ENCODE assay signal across 8 cellular contexts in the genomic region with DNA sequence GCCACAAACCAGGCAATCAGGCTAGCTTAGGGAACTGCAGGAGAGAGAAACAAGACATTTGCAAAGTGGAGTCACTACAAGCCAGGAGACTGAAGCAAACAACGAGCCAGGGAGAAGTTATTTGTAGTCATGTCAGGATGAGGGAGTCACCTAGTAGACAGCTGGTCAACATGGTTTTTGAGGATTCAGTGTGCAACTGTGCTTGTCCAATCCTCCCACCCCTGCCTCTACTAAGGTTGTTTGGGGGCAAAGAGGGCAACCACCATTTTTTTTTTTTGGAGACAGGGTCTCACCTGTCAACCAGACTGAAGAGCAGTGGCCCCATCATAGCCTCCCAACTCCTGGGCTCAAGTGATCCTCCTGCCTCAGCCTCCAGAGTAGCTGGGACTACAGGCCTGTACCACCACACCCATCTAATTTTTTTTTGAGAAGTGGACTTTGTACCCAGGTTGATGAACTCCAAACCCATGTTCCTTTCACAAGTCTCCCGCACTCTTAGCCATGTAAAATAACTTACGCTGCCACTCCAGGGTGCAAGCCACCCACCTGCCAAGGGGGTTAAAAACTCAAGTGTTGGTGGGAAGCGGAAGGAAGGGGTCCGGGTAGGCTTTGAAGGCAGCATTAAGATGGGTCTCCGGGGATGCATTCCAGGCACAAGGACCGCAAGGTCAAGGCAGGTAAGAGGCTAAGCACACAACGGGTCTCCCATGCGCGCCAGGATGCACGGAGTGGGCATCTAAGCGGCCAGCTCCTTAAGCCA. TPM values are rescaled to one million over a fixed set of nuclear protein-coding genes. Genes with fewer than 3 reads are reported as not detected.
DNase-seq lines count a peak whose midpoint lies in the region; ATAC-seq and TF ChIP-seq lines count a peak whose summit lies in the region.

No MANE protein-coding gene starts in this region.

- TF ChIP-seq CTCF in heart left ventricle (IDR thresholded peaks at IDR 0.05): no peak
- TF ChIP-seq CTCF in brain (conservative IDR thresholded peaks at IDR 0.05): no peak
- no peak for TF ChIP-seq CTCF in upper lobe of right lung (IDR thresholded peaks at IDR 0.05)
- no peak for TF ChIP-seq CTCF in GM13977 (IDR thresholded peaks at IDR 0.05; ENCODE audit: extremely low read depth, insufficient read depth, missing control alignments)

- peak overlapping the region; percentile 92 to 99 (median 96) for H3K4me3 Mint-ChIP-seq in brain

- peaks cover 18% of the 10 kb centered on the region for H3K79me1 ChIP-seq in mesendoderm (ENCODE audit: low read length)

- no peak overlapping the region for H3K18ac ChIP-seq in mesendoderm (ENCODE audit: low read length)

- H2AK5ac ChIP-seq in mesendoderm (ENCODE audit: low read length): peak overlapping the region; percentile 8

- WGBS in heart left ventricle, 4 donors: 11 to 16% (median 15%) methylated on average over 10 to 12 of the region's 12 CpGs
- no CpG with 5 or more reads among the region's 12 CpGs for WGBS in mesendoderm (ENCODE audit: extremely low coverage, insufficient coverage, low lambda C conversion rate)

- H3K23ac ChIP-seq in mesendoderm (ENCODE audit: low read length): peak overlapping the region; percentile 32

- peaks cover 34% of the 10 kb centered on the region for H3K79me2 ChIP-seq in mesendoderm (ENCODE audit: control insufficient read depth, insufficient read depth, low read length)

- H3K4me1 Mint-ChIP-seq in brain: peaks cover 35% of the 10 kb centered on the region

- H3K27ac Mint-ChIP-seq in brain: peak overlapping the region; percentile 89 to 100 (median 97)

- H3K36me3 ChIP-seq in heart left ventricle: peaks cover 0 to 48% (median 42%) of the 10 kb centered on the region in 9 donors
- H3K36me3 ChIP-seq in mesendoderm (ENCODE audit: control insufficient read depth, insufficient read depth, low read length): peaks cover 32% of the 10 kb centered on the region
- peaks cover 46% of the 10 kb centered on the region for H3K36me3 ChIP-seq in upper lobe of right lung

- no peak for TF ChIP-seq POLR2A in heart left ventricle (IDR thresholded peaks at IDR 0.05)

- peaks cover 4% of the 10 kb centered on the region for H3K27me3 Mint-ChIP-seq in brain

- H3K9ac ChIP-seq in mesendoderm (ENCODE audit: low read length): peak overlapping the region; percentile 98

- H3K9me3 Mint-ChIP-seq in brain: no peaks in the 10 kb centered on the region

- no peak overlapping the region for H4K5ac ChIP-seq in mesendoderm (ENCODE audit: low read length)

- peaks cover 31% of the 10 kb centered on the region for H3K36me3 Mint-ChIP-seq in brain

- peak overlapping the region; percentile 71 to 98 (median 84) for H3K4me3 ChIP-seq in heart left ventricle
- peak overlapping the region; percentile 95 for H3K4me3 ChIP-seq in mesendoderm (ENCODE audit: low read length)
- H3K4me3 ChIP-seq in upper lobe of right lung: peak overlapping the region; percentile 94

- intact Hi-C loops in heart left ventricle (cut with DNase I): loop anchor here in 5 of 10 donors (2.0 to 10.0 kb wide), 6 partner anchors 90 to 446 kb away; a partner anchor contains a TSS
- intact Hi-C loops in left cardiac atrium (cut with DNase I): no loop called here
- intact Hi-C loops in upper lobe of right lung (cut with DNase I): no loop called here

- no peaks in the 10 kb centered on the region for H3K9me3 ChIP-seq in heart left ventricle
- H3K9me3 ChIP-seq in upper lobe of right lung: no peaks in the 10 kb centered on the region

- in situ Hi-C loops in GM13977 (cut with MboI; ENCODE audit: low pct_unique_long_range_greater_than_20kb, low sequenced_read_pairs, unreplicated experiment): no loop called here

- H2BK5ac ChIP-seq in mesendoderm (ENCODE audit: low read length): peak overlapping the region; percentile 11

- peak overlapping the region; percentile 98 for H3K56ac ChIP-seq in mesendoderm (ENCODE audit: low read length)

- peak overlapping the region; percentile 93 for H3K4ac ChIP-seq in mesendoderm (ENCODE audit: low read depth, low read length)

- DNase-seq in heart left ventricle (peak in 1 of 5 donors; percentile 46), left cardiac atrium (no peak), mesendoderm (no peak), upper lobe of right lung (no peak), RPMI8226 (no peak), GM13977 (ENCODE audit: low spot score) (no peak)

- no peak overlapping the region for H2BK120ac ChIP-seq in mesendoderm (ENCODE audit: low read depth, low read length)

- no peak for ATAC-seq in heart left ventricle
- ATAC-seq in left cardiac atrium: no peak
- no peak for ATAC-seq in upper lobe of right lung
- ATAC-seq in HG03439 (IDR thresholded peaks at IDR 0.05; ENCODE audit: unreplicated experiment): no peak

- H3K4me2 ChIP-seq in mesendoderm (ENCODE audit: low read length): peak overlapping the region; percentile 99

- H3K27me3 ChIP-seq in heart left ventricle: no peaks in the 10 kb centered on the region
- no peaks in the 10 kb centered on the region for H3K27me3 ChIP-seq in mesendoderm (ENCODE audit: insufficient read depth, low read length, poor library complexity)
- H3K27me3 ChIP-seq in upper lobe of right lung: no peaks in the 10 kb centered on the region

- peak overlapping the region in 10 of 12 donors; percentile 84 to 95 (median 92) for H3K27ac ChIP-seq in heart left ventricle
- H3K27ac ChIP-seq in mesendoderm (ENCODE audit: low read depth, low read length): no peak overlapping the region
- H3K27ac ChIP-seq in upper lobe of right lung: peak overlapping the region; percentile 93

- peaks cover 0 to 42% (median 32%) of the 10 kb centered on the region in 12 donors for H3K4me1 ChIP-seq in heart left ventricle
- peaks cover 4% of the 10 kb centered on the region for H3K4me1 ChIP-seq in mesendoderm (ENCODE audit: control insufficient read depth, low read depth, low read length)
- peaks cover 30% of the 10 kb centered on the region for H3K4me1 ChIP-seq in upper lobe of right lung

- no peak overlapping the region for H4K8ac ChIP-seq in mesendoderm (ENCODE audit: low read depth, low read length)

- H2BK15ac ChIP-seq in mesendoderm (replicated peaks; ENCODE audit: low read depth): no peak overlapping the region

RNA-seq across cellular contexts. Expression of a gene that starts 1.0 kb away (rescaled TPM):
- total RNA-seq in heart left ventricle (1,000 to 10,000 TPM in 3 of 9 donors, 100 to 1,000 TPM in 6; 600 to 1,072 (median 736) TPM), left cardiac atrium (100 to 1,000 TPM; 814 to 826 TPM), upper lobe of right lung (794 TPM)
- polyA plus RNA-seq in heart left ventricle (1,000 to 10,000 TPM; 2,555 to 3,054 TPM), brain (ENCODE audit: insufficient read depth, low read depth, low replicate concordance) (2,927 TPM)
- polyA plus RNA-seq in mesendoderm (2013, experiment 1 of 2): 5,500 TPM
- 5,550 TPM for polyA plus RNA-seq in mesendoderm (2013, experiment 2 of 2)

RNA-seq across cellular contexts. Expression of a gene that starts 1.2 kb away (rescaled TPM):
- total RNA-seq in heart left ventricle: 10 to 100 TPM; 27.0 to 56.7 (median 38.3) TPM
- 100 to 1,000 TPM in 1 of 2 donors, 10 to 100 TPM in 1; 39.7 to 102 TPM for polyA plus RNA-seq in heart left ventricle
- 10 to 100 TPM; 31.3 to 41.6 TPM for total RNA-seq in left cardiac atrium
- 69.8 TPM for polyA plus RNA-seq in brain (ENCODE audit: insufficient read depth, low read depth, low replicate concordance)
- polyA plus RNA-seq in mesendoderm (2013, experiment 1 of 2): 67.4 TPM
- polyA plus RNA-seq in mesendoderm (2013, experiment 2 of 2): 66.9 TPM
- 42.1 TPM for total RNA-seq in upper lobe of right lung

RNA-seq across cellular contexts. Expression of a gene that starts 7.5 kb away (rescaled TPM):
- total RNA-seq in heart left ventricle (not detected), left cardiac atrium (not detected), upper lobe of right lung (not detected)
- polyA plus RNA-seq in heart left ventricle (under 1 TPM; 0.07 to 0.15 TPM), brain (ENCODE audit: insufficient read depth, low read depth, low replicate concordance) (not detected)
- polyA plus RNA-seq in mesendoderm (2013, experiment 1 of 2): not detected
- not detected for polyA plus RNA-seq in mesendoderm (2013, experiment 2 of 2)
